18 cellular contexts compared by ENCODE assay signal in the genomic region with DNA sequence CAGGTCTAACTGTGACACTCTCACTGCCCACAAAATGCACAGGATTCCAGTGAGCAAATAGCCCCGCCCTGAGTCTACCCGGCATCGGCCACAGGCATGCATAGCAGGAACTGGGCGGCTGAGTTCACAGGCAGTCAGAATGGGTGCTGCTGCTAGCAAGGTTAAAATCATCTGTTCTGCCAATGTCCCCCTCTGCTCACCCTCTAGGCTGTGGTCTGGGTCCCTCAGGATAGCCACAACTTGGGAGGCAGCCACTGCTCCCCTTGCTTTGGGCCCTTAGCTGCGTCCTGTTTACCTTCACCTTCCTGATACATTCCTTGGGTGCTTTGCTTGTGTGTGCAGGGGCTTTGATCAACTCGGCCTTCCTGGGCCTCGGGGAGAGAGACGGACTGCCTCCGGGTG.
DNase-seq lines count a peak whose midpoint lies in the region; ATAC-seq, FAIRE-seq and TF ChIP-seq lines count a peak whose summit lies in the region.
"Had no signal": no experiment of that assay in that cellular context is flagged by ENCODE, and none has a peak within 500 bp of the region (broad histone marks: within the 10 kb centered on the region; RNA-seq: fewer than 3 reads in every experiment).

No MANE protein-coding gene starts in this region.

- ATAC-seq in pancreas (peak in 3 of 4 donors; percentile 67 to 92 (median 81)), GM19351 (IDR thresholded peaks at IDR 0.05; ENCODE audit: unreplicated experiment) (no peak)
- ATAC-seq: right cardiac atrium, Right ventricle myocardium inferior had no signal

- no peak overlapping the region for H3K4me2 ChIP-seq in MM.1S (ENCODE audit: low read depth, low read length)

- H4K20me1 ChIP-seq in MM.1S (ENCODE audit: insufficient read depth, low read length) = no peaks in the 10 kb centered on the region

- peak; percentile 53 for DNase-seq in ELF-1 (ENCODE audit: low read depth, low spot score)
- peak; percentile 91 for DNase-seq in SW480 (ENCODE audit: low spot score)
- peak; percentile 4 for DNase-seq in iris pigment epithelial cell (ENCODE audit: low read depth)
- DNase-seq in pancreas = peak in 1 of 6 donors; percentile 34
- DNase-seq in stimulated activated CD8-positive, alpha-beta memory T cell treated with anti-CD3 and anti-CD28 coated beads, Interleukin-4, amount 100 ng/mL, for 48 hours = no peak
- no peak for DNase-seq in MM.1S
- DNase-seq in cerebellar cortex (ENCODE audit: low spot score) = no peak
- DNase-seq: activated CD4-positive, alpha-beta T cell treated with anti-CD3 and anti-CD28 coated beads, Interleukin-2, amount 10 ng/mL, durations not matched to agents 7 days and 5 days; activated T-cell treated with anti-CD3 and anti-CD28 coated beads, Interleukin-2, amount 50 U/mL, for 48 hours; NCI-H2081 treated with DMSO at 0.1 percent for 48 hours; NCI-H774; right cardiac atrium; stimulated activated CD4-positive, alpha-beta T cell treated with anti-CD3 and anti-CD28 coated beads, Interleukin-2, amount 100 ng/mL, for 24 hours; T1000; thyroid gland had no signal

- H3K9me3 ChIP-seq in pancreas (no peaks in the 10 kb centered on the region), MM.1S (replicated peaks; ENCODE audit: insufficient read depth, low read length) (no peaks in the 10 kb centered on the region)
- H3K9me3 ChIP-seq: thyroid gland had no signal

- H3K36me3 ChIP-seq in pancreas (no peaks in the 10 kb centered on the region), MM.1S (replicated peaks; ENCODE audit: insufficient read depth, low read length) (no peaks in the 10 kb centered on the region)
- H3K36me3 ChIP-seq: thyroid gland had no signal

- no peak overlapping the region for H3K4me3 ChIP-seq in pancreas
- no peak overlapping the region for H3K4me3 ChIP-seq in MM.1S (ENCODE audit: low read length)
- H3K4me3 ChIP-seq: thyroid gland had no signal

- H3K79me2 ChIP-seq in MM.1S (ENCODE audit: low read length) = no peaks in the 10 kb centered on the region

- H3F3A ChIP-seq in MM.1S (ENCODE audit: insufficient read depth, low read length) = no peaks in the 10 kb centered on the region

- intact Hi-C loops in pancreas (cut with DNase I) = no loop called here

- 63 to 73% methylated on average over 9 of the region's 9 CpGs for WGBS in pancreas, 2 donors

- TF ChIP-seq CTCF in pancreas (IDR thresholded peaks at IDR 0.05) = no peak
- TF ChIP-seq CTCF in MM.1S (IDR thresholded peaks at IDR 0.05; ENCODE audit: low read length) = no peak

- H2AFZ ChIP-seq in MM.1S (ENCODE audit: low read length) = no peak overlapping the region

- no peaks in the 10 kb centered on the region for H3K4me1 ChIP-seq in pancreas
- H3K4me1 ChIP-seq in MM.1S (ENCODE audit: low read length) = no peaks in the 10 kb centered on the region
- H3K4me1 ChIP-seq: thyroid gland had no signal

- H3K27ac ChIP-seq in pancreas = peak overlapping the region in 2 of 4 donors; percentile 12 to 33
- no peak overlapping the region for H3K27ac ChIP-seq in MM.1S (ENCODE audit: low read length)
- H3K27ac ChIP-seq: thyroid gland had no signal

- H3K9me2 ChIP-seq in MM.1S (replicated peaks; ENCODE audit: insufficient read depth, low read length) = no peaks in the 10 kb centered on the region

- no peak overlapping the region for H3K9ac ChIP-seq in MM.1S (ENCODE audit: low read length)

- H3K27me3 ChIP-seq in pancreas (no peaks in the 10 kb centered on the region), MM.1S (replicated peaks; ENCODE audit: insufficient read depth, low read length) (no peaks in the 10 kb centered on the region)
- H3K27me3 ChIP-seq: thyroid gland had no signal

- FAIRE-seq in pancreas (lab: Jason Lieb, UNC) = no peak
- FAIRE-seq: endothelial cell of umbilical vein had no signal

Comparison
In these comparisons a context has a peak if more than half of its experiments do, and no peak if none do; other contexts are left out.
1. DNase-seq: peak in ELF-1 (single experiment), SW480 (single experiment) and iris pigment epithelial cell (single experiment); none in stimulated activated CD8-positive, alpha-beta memory T cell treated with anti-CD3 and anti-CD28 coated beads, Interleukin-4, amount 100 ng/mL, for 48 hours (single experiment), MM.1S (single experiment) and cerebellar cortex (single experiment).